ENCODE assay signal across 10 cellular contexts in genomic region chr7:80145780-80146422, GRCh38. TPM values are rescaled to one million over a fixed set of nuclear protein-coding genes. Genes with fewer than 3 reads are reported as not detected.
DNase-seq lines count a peak whose midpoint lies in the region; ATAC-seq, FAIRE-seq and TF ChIP-seq lines count a peak whose summit lies in the region.
"Had no signal": no experiment of that assay in that cellular context is flagged by ENCODE, and none has a peak within 500 bp of the region (broad histone marks: within the 10 kb centered on the region; RNA-seq: fewer than 3 reads in every experiment).

No MANE protein-coding gene starts in this region.

- H3K36me3 ChIP-seq in bronchial epithelial cell (ENCODE audit: control insufficient read depth, insufficient read depth, low read length) (no peaks in the 10 kb centered on the region), lung (ENCODE audit: control insufficient read depth in 2 of 2, insufficient read depth in 2 of 2, low read length in 2 of 2) (no peaks in the 10 kb centered on the region), HAP-1 (replicated peaks) (0 out of 2 replicates have a peak, but pooled peaks cover 2% of the 10 kb centered on the region)

- H3K4me1 ChIP-seq in lung (ENCODE audit: control insufficient read depth in 2 of 2, insufficient read depth in 2 of 2, low read length in 2 of 2), result peaks cover 3 to 9% of the 10 kb centered on the region in 2 donors
- peaks cover 33% of the 10 kb centered on the region for H3K4me1 ChIP-seq in HAP-1

- no peak for TF ChIP-seq CTCF in AG04449 (IDR thresholded peaks at IDR 0.05; ENCODE audit: insufficient read depth, low read length, missing control alignments)
- no peak for TF ChIP-seq CTCF in bronchial epithelial cell (IDR thresholded peaks at IDR 0.05; ENCODE audit: insufficient read depth, low read length, severe bottlenecking)
- TF ChIP-seq CTCF in lung (IDR thresholded peaks at IDR 0.05; ENCODE audit: control extremely low read depth, extremely low read depth), result no peak
- TF ChIP-seq CTCF in activated CD8-positive, alpha-beta T cell treated with anti-CD3 and anti-CD28 coated beads for 36 hours (IDR thresholded peaks at IDR 0.05), result no peak

- 31 to 58% methylated on average over 3 of the region's 3 CpGs for WGBS in lung, 2 donors

- H3K4me3 ChIP-seq in AG04449 (ENCODE audit: low read depth, low read length) (peak overlapping the region; percentile 9; the same call in 1 of the 2 replicates), bronchial epithelial cell (ENCODE audit: low read depth, low read length) (no peak overlapping the region), lung (no peak overlapping the region), HAP-1 (no peak overlapping the region)

- intact Hi-C loops in activated CD8-positive, alpha-beta T cell treated with anti-CD3 and anti-CD28 coated beads for 36 hours (cut with micrococcal nuclease), result no loop called here

- H3K36me3 Mint-ChIP-seq in activated CD8-positive, alpha-beta T cell treated with anti-CD3 and anti-CD28 coated beads for 36 hours (ENCODE audit: low read depth), result no peaks in the 10 kb centered on the region
- peaks cover 0 to 4% of the 10 kb centered on the region in 2 donors for H3K36me3 Mint-ChIP-seq in activated naive CD4-positive, alpha-beta T cell treated with anti-CD3 and anti-CD28 coated beads, Interleukin-2, amount 50 U/mL, for 72 hours
- H3K36me3 Mint-ChIP-seq: CD14-positive monocyte had no signal

- H3K27ac ChIP-seq in lung (ENCODE audit: low read depth in 1 of 2, low read length in 1 of 2), result peak overlapping the region in 1 of 2 donors; percentile 42
- H3K27ac ChIP-seq in caudate nucleus (ENCODE audit: low read depth, low read length), result no peak overlapping the region

- FAIRE-seq in bronchial epithelial cell (lab: Jason Lieb, UNC), result no peak

- H3K9me3 Mint-ChIP-seq in activated CD8-positive, alpha-beta T cell treated with anti-CD3 and anti-CD28 coated beads for 36 hours, result no peaks in the 10 kb centered on the region
- no peaks in the 10 kb centered on the region for H3K9me3 Mint-ChIP-seq in activated naive CD4-positive, alpha-beta T cell treated with anti-CD3 and anti-CD28 coated beads, Interleukin-2, amount 50 U/mL, for 72 hours
- H3K9me3 Mint-ChIP-seq: CD14-positive monocyte; stimulated activated naive CD8-positive, alpha-beta T cell treated with anti-CD3 and anti-CD28 coated beads, Interleukin-15, amount 100 ng/mL, for 72 hours had no signal

- H3K27me3 ChIP-seq in bronchial epithelial cell (ENCODE audit: control insufficient read depth, insufficient read depth, low read length) (no peaks in the 10 kb centered on the region), lung (ENCODE audit: control insufficient read depth, insufficient read depth) (no peaks in the 10 kb centered on the region), HAP-1 (ENCODE audit: low read depth) (no peaks in the 10 kb centered on the region)

- CTCF ChIA-PET in AG04449 (lab: Yijun Ruan, JAX), result interaction anchor here (1.8 to 3.9 kb wide), 3 partner anchors 11 to 85 kb away, joined by 5 to 19 read pairs (median 7); partner anchors contain the start of gene GNAI1
- CTCF ChIA-PET in activated CD8-positive, alpha-beta T cell treated with anti-CD3 and anti-CD28 coated beads for 36 hours (lab: Charles Lee), result interaction anchor here (1.1 kb wide), 1 partner anchor 114 kb away, joined by 3 read pairs; no protein-coding TSS in a partner anchor

- POLR2A ChIA-PET in AG04449 (lab: Yijun Ruan, JAX), result interaction anchor here (1.1 kb wide), 1 partner anchor 12 kb away, joined by 3 read pairs; no protein-coding TSS in a partner anchor
- POLR2A ChIA-PET in activated CD8-positive, alpha-beta T cell treated with anti-CD3 and anti-CD28 coated beads for 36 hours (lab: Charles Lee), result no interaction called here

- ATAC-seq in lung (ENCODE audit: insufficient read depth, low FRiP score), result peak; percentile 7
- no peak for ATAC-seq in activated CD8-positive, alpha-beta T cell treated with anti-CD3 and anti-CD28 coated beads for 36 hours
- ATAC-seq in activated naive CD4-positive, alpha-beta T cell treated with anti-CD3 and anti-CD28 coated beads, Interleukin-2, amount 50 U/mL, for 72 hours, result no peak
- ATAC-seq: stimulated activated naive CD8-positive, alpha-beta T cell treated with anti-CD3 and anti-CD28 coated beads, Interleukin-15, amount 100 ng/mL, for 72 hours had no signal

- peaks cover 34% of the 10 kb centered on the region for H3K27me3 Mint-ChIP-seq in activated CD8-positive, alpha-beta T cell treated with anti-CD3 and anti-CD28 coated beads for 36 hours

- in situ Hi-C loops in HAP-1 (cut with MboI; ENCODE audit: low sequenced_read_pairs), result loop anchor here (25.0 kb wide), 1 partner anchor 266 kb away; no protein-coding TSS in a partner anchor

- peaks cover 6% of the 10 kb centered on the region for H3K4me1 Mint-ChIP-seq in activated CD8-positive, alpha-beta T cell treated with anti-CD3 and anti-CD28 coated beads for 36 hours (ENCODE audit: low read depth)

- no peak overlapping the region for H3K27ac Mint-ChIP-seq in activated CD8-positive, alpha-beta T cell treated with anti-CD3 and anti-CD28 coated beads for 36 hours
- H3K27ac Mint-ChIP-seq in activated naive CD4-positive, alpha-beta T cell treated with anti-CD3 and anti-CD28 coated beads, Interleukin-2, amount 50 U/mL, for 72 hours, result no peak overlapping the region
- H3K27ac Mint-ChIP-seq: stimulated activated naive CD8-positive, alpha-beta T cell treated with anti-CD3 and anti-CD28 coated beads, Interleukin-15, amount 100 ng/mL, for 72 hours had no signal

- no peak overlapping the region for H3K4me3 Mint-ChIP-seq in activated CD8-positive, alpha-beta T cell treated with anti-CD3 and anti-CD28 coated beads for 36 hours
- H3K4me3 Mint-ChIP-seq: CD14-positive monocyte; stimulated activated naive CD8-positive, alpha-beta T cell treated with anti-CD3 and anti-CD28 coated beads, Interleukin-15, amount 100 ng/mL, for 72 hours had no signal

- DNase-seq in AG04449 (ENCODE audit: low read depth, low spot score) (peak; percentile 96), LHCN-M2 (ENCODE audit: low read depth) (peak; percentile 80), bronchial epithelial cell (ENCODE audit: low read depth) (peak; percentile 25), lung (ENCODE audit: low spot score) (no peak), HAP-1 (ENCODE audit: low spot score in 2 of 2) (no peak), caudate nucleus (lab: John Stamatoyannopoulos, UW) (no peak)
- no peak for DNase-seq in activated CD8-positive, alpha-beta T cell treated with anti-CD3 and anti-CD28 coated beads for 36 hours
- DNase-seq in activated naive CD4-positive, alpha-beta T cell treated with anti-CD3 and anti-CD28 coated beads, Interleukin-2, amount 50 U/mL, for 72 hours (ENCODE audit: low spot score in 2 of 2), result no peak
- DNase-seq: stimulated activated naive CD8-positive, alpha-beta T cell treated with anti-CD3 and anti-CD28 coated beads, Interleukin-15, amount 100 ng/mL, for 72 hours had no signal

- H3K9me3 ChIP-seq in lung (ENCODE audit: control insufficient read depth in 2 of 2, insufficient read depth in 1 of 2, low read length in 1 of 2) (no peaks in the 10 kb centered on the region), HAP-1 (no peaks in the 10 kb centered on the region)

RNA-seq across cellular contexts. Expression of gene GNAI1, which starts 11.3 kb away (rescaled TPM):
- total RNA-seq in LHCN-M2 (2014; rRNA removed), result 84.0 and 95.9 TPM in 2 replicates
- 36.7 TPM for polyA plus RNA-seq in LHCN-M2 (2012)
- total RNA-seq in bronchial epithelial cell, result 56.1 and 89.5 TPM in 2 replicates
- 100 to 1,000 TPM in 1 of 2 donors, 10 to 100 TPM in 1; 28.5 to 155 TPM for total RNA-seq in lung
- polyA plus RNA-seq in lung, result 10 to 100 TPM; 10.4 to 11.9 TPM
- 1 to 10 TPM; 1.7 to 2.8 TPM for total RNA-seq in activated CD8-positive, alpha-beta T cell treated with anti-CD3 and anti-CD28 coated beads for 36 hours
- 1 to 10 TPM; 3.6 TPM for total RNA-seq in activated naive CD4-positive, alpha-beta T cell treated with anti-CD3 and anti-CD28 coated beads, Interleukin-2, amount 50 U/mL, for 72 hours

Comparison
In these comparisons a context has a peak if more than half of its experiments do, and no peak if none do; other contexts are left out.
1. DNase-seq: peak in AG04449 (single experiment), LHCN-M2 (single experiment) and bronchial epithelial cell (single experiment); none in lung (single experiment), HAP-1 (0 of 2), activated CD8-positive, alpha-beta T cell treated with anti-CD3 and anti-CD28 coated beads for 36 hours (single experiment), caudate nucleus (0 of 61) and activated naive CD4-positive, alpha-beta T cell treated with anti-CD3 and anti-CD28 coated beads, Interleukin-2, amount 50 U/mL, for 72 hours (0 of 2).
2. RNA of gene GNAI1, which starts 11.3 kb away (total RNA-seq): 28.5 to 155 TPM in lung, 84.0 to 95.9 TPM in LHCN-M2 and 56.1 to 89.5 TPM in bronchial epithelial cell; 3.6 TPM in activated naive CD4-positive, alpha-beta T cell treated with anti-CD3 and anti-CD28 coated beads, Interleukin-2, amount 50 U/mL, for 72 hours and 1.7 to 2.8 TPM in activated CD8-positive, alpha-beta T cell treated with anti-CD3 and anti-CD28 coated beads for 36 hours; every median in the first group is over 4 times any median in the second.